1 cellular context compared by ENCODE assay signal in the genomic region with DNA sequence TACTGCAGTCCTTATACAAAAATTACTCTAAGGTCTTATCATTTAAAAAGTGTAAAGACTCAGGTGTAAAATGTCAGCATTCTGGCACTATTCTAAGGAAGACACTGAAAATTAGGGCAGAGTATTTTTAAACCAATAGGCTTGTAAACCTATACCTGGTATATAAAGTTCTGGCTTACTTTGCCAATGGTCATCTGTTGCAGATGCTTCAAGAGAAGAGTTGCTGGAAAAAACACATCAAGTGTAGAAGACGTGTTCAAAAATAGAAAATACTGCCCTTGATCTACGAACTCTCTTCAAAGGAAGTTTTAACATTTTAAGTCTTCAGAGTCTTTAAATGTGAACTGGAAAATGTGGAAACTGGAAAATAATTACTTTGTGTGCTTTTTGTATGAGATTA.
TF ChIP-seq lines count a peak whose summit lies in the region.

No MANE protein-coding gene starts in this region.

TF ChIP-seq in HepG2, 621 proteins besides CTCF, POLR2A, EP300 and RAD21:
- TF ChIP-seq, protein P1, sequence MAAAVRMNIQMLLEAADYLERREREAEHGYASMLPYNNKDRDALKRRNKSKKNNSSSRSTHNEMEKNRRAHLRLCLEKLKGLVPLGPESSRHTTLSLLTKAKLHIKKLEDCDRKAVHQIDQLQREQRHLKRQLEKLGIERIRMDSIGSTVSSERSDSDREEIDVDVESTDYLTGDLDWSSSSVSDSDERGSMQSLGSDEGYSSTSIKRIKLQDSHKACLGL (CRISPR knock-in tag; IDR thresholded peaks at IDR 0.05) = no peak
- TF ChIP-seq ZNF382 (CRISPR knock-in tag; IDR thresholded peaks at IDR 0.05; ENCODE audit: borderline replicate concordance) (no peak), ZFP82 (CRISPR knock-in tag; IDR thresholded peaks at IDR 0.05; ENCODE audit: borderline replicate concordance) (no peak), ZNF75D (CRISPR knock-in tag; IDR thresholded peaks at IDR 0.05; ENCODE audit: borderline replicate concordance) (no peak), SAP130 (CRISPR knock-in tag; IDR thresholded peaks at IDR 0.05; ENCODE audit: low read depth) (no peak), JUND (CRISPR knock-in tag; IDR thresholded peaks at IDR 0.05) (no peak), ZFP36 (IDR thresholded peaks at IDR 0.05; ENCODE audit: borderline replicate concordance, low read depth, low read length, partially characterized antibody) (no peak)
- TF ChIP-seq, protein P2, sequence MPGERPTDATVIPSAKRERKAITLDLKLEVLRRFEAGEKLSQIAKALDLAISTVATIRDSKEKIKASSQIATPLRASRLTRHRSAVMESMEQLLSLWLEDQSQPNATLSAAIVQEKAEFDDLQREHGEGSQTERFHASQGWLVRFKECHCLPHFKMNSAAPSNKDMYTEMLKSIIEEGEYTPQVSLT (CRISPR knock-in tag; IDR thresholded peaks at IDR 0.05; ENCODE audit: borderline replicate concordance, low read depth) = no peak
- TF ChIP-seq, protein P3, sequence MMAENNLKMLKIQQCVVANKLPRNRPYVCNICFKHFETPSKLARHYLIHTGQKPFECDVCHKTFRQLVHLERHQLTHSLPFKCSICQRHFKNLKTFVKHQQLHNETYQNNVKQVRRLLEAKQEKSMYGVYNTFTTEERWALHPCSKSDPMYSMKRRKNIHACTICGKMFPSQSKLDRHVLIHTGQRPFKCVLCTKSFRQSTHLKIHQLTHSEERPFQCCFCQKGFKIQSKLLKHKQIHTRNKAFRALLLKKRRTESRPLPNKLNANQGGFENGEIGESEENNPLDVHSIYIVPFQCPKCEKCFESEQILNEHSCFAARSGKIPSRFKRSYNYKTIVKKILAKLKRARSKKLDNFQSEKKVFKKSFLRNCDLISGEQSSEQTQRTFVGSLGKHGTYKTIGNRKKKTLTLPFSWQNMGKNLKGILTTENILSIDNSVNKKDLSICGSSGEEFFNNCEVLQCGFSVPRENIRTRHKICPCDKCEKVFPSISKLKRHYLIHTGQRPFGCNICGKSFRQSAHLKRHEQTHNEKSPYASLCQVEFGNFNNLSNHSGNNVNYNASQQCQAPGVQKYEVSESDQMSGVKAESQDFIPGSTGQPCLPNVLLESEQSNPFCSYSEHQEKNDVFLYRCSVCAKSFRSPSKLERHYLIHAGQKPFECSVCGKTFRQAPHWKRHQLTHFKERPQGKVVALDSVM (CRISPR knock-in tag; IDR thresholded peaks at IDR 0.05) = no peak
- TF ChIP-seq, protein P4, sequence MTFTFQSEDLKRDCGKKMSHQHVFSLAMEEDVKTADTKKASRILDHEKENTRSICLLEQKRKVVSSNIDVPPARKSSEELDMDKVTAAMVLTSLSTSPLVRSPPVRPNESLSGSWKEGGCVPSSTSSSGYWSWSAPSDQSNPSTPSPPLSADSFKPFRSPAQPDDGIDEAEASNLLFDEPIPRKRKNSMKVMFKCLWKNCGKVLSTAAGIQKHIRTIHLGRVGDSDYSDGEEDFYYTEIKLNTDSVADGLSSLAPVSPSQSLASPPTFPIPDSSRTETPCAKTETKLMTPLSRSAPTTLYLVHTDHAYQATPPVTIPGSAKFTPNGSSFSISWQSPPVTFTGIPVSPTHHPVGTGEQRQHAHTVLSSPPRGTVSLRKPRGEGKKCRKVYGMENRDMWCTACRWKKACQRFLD (CRISPR knock-in tag; IDR thresholded peaks at IDR 0.05; ENCODE audit: borderline replicate concordance) = no peak
- TF ChIP-seq, protein P5, sequence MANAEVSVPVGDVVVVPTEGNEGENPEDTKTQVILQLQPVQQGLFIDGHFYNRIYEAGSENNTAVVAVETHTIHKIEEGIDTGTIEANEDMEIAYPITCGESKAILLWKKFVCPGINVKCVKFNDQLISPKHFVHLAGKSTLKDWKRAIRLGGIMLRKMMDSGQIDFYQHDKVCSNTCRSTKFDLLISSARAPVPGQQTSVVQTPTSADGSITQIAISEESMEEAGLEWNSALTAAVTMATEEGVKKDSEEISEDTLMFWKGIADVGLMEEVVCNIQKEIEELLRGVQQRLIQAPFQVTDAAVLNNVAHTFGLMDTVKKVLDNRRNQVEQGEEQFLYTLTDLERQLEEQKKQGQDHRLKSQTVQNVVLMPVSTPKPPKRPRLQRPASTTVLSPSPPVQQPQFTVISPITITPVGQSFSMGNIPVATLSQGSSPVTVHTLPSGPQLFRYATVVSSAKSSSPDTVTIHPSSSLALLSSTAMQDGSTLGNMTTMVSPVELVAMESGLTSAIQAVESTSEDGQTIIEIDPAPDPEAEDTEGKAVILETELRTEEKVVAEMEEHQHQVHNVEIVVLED (CRISPR knock-in tag; IDR thresholded peaks at IDR 0.05; ENCODE audit: borderline replicate concordance) = no peak
